Comparison of ENCODE assay signal across 8 cellular contexts in genomic region chr12:127912266-127912665, GRCh38.
"Had no signal": no experiment of that assay in that cellular context is flagged by ENCODE, and none has a peak within 500 bp of the region (broad histone marks: within the 10 kb centered on the region; RNA-seq: fewer than 3 reads in every experiment).

No MANE protein-coding gene starts in this region.

- DNase-seq: H7, HFFc6, IMR-90, KG1 had no signal

- H3K9me3 ChIP-seq: HAP-1 had no signal

- H3K4me3 ChIP-seq: GM23338, HAP-1, K562 had no signal

- ATAC-seq: GM23338, HCT116, K562 had no signal

- H3K4me1 ChIP-seq: HAP-1 had no signal

- H3K4me2 ChIP-seq: GM23338 had no signal

- H3K36me3 ChIP-seq: HAP-1 had no signal
